ENCODE assay signal across 27 cellular contexts in the genomic region with DNA sequence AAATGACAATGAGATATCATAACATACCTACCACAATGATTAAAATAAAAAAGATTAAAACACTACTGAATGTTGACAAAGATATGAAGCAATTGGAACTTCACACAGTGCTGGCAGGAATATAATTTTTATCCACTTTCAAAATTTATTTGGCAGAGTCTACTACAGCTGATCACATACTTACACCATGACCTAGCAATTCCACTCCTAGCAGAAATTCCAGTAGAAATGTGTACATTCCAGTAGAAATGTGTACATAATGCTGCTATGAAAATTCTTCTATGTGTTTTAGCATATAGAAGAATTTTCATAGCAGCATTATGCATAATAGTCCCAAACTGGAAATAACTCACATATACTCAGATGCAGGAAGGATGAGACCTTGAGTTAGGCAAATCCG. TPM values are rescaled to one million over a fixed set of nuclear protein-coding genes. Genes with fewer than 3 reads are reported as not detected.
DNase-seq lines count a peak whose midpoint lies in the region; TF ChIP-seq lines count a peak whose summit lies in the region.
"Had no signal": no experiment of that assay in that cellular context is flagged by ENCODE, and none has a peak within 500 bp of the region (broad histone marks: within the 10 kb centered on the region; RNA-seq: fewer than 3 reads in every experiment).

No MANE protein-coding gene starts in this region.

- no peaks in the 10 kb centered on the region for H3K4me1 Mint-ChIP-seq in endodermal cell

- in situ Hi-C loops in GM13977 (cut with MboI; ENCODE audit: low pct_unique_long_range_greater_than_20kb, low sequenced_read_pairs, unreplicated experiment): no loop called here

- H3K27ac Mint-ChIP-seq in endodermal cell: peak overlapping the region; percentile 75
- H3K27ac Mint-ChIP-seq: activated B cell treated with CpG ODN at 0.5 μM for 24 hours; activated naive CD8-positive, alpha-beta T cell; CD14-positive monocyte had no signal

- H3K36me3 ChIP-seq in endodermal cell (ENCODE audit: control insufficient read depth, insufficient read depth, low read length) (no peaks in the 10 kb centered on the region), osteoblast (ENCODE audit: insufficient read depth, low read length) (no peaks in the 10 kb centered on the region)
- H3K36me3 ChIP-seq: brain microvascular endothelial cell, right atrium auricular region, thoracic aorta had no signal

- peak overlapping the region; percentile 11 for H3K4me2 ChIP-seq in osteoblast (ENCODE audit: insufficient read depth, low read length)
- H3K4me2 ChIP-seq: KMS-11 had no signal

- TF ChIP-seq CTCF in endodermal cell (conservative IDR thresholded peaks at IDR 0.05) (no peak), osteoblast (IDR thresholded peaks at IDR 0.05; ENCODE audit: extremely low read depth, low read depth, low read length) (no peak), GM13977 (IDR thresholded peaks at IDR 0.05; ENCODE audit: extremely low read depth, insufficient read depth, missing control alignments) (no peak)

- H3K79me2 ChIP-seq in osteoblast (ENCODE audit: insufficient read depth, low read length): no peaks in the 10 kb centered on the region

- H3K27me3 ChIP-seq in endodermal cell (ENCODE audit: control insufficient read depth, insufficient read depth, low read length, poor library complexity, severe bottlenecking) (no peaks in the 10 kb centered on the region), osteoblast (ENCODE audit: insufficient read depth, low read length) (no peaks in the 10 kb centered on the region)
- H3K27me3 ChIP-seq: brain microvascular endothelial cell, right atrium auricular region had no signal

- no peaks in the 10 kb centered on the region for H3K4me1 ChIP-seq in endodermal cell (ENCODE audit: control insufficient read depth, insufficient read depth, low read length)
- peaks cover 35% of the 10 kb centered on the region for H3K4me1 ChIP-seq in osteoblast (ENCODE audit: insufficient read depth, low read length)

- H3K4me3 Mint-ChIP-seq in endodermal cell: no peak overlapping the region
- H3K4me3 Mint-ChIP-seq: activated B cell treated with CpG ODN at 0.5 μM for 24 hours; activated naive CD8-positive, alpha-beta T cell; CD14-positive monocyte had no signal

- WGBS in endodermal cell (ENCODE audit: insufficient coverage in 1 of 2, insufficient read length in 1 of 2), 2 experiments: 93 to 100% methylated on average over 1 of the region's 1 CpG

- H3K9me3 ChIP-seq in endodermal cell (ENCODE audit: control insufficient read depth, low read length): no peaks in the 10 kb centered on the region
- no peaks in the 10 kb centered on the region for H3K9me3 ChIP-seq in osteoblast (ENCODE audit: low read depth, low read length)
- H3K9me3 ChIP-seq: right atrium auricular region, thoracic aorta had no signal

- H3K4me3 ChIP-seq in endodermal cell (ENCODE audit: low read length) (no peak overlapping the region), osteoblast (ENCODE audit: insufficient read depth, low read length) (no peak overlapping the region)
- H3K4me3 ChIP-seq: coronary artery, right atrium auricular region, thoracic aorta had no signal

- H3K9me3 Mint-ChIP-seq in endodermal cell: no peaks in the 10 kb centered on the region
- H3K9me3 Mint-ChIP-seq: activated B cell treated with CpG ODN at 0.5 μM for 24 hours, CD14-positive monocyte had no signal

- no peak for TF ChIP-seq POLR2A in erythroblast (IDR thresholded peaks at IDR 0.05; ENCODE audit: low read length)

- H4K20me1 ChIP-seq in osteoblast (ENCODE audit: insufficient read depth, low read length): no peaks in the 10 kb centered on the region

- no peaks in the 10 kb centered on the region for H3K27me3 Mint-ChIP-seq in endodermal cell (ENCODE audit: insufficient read depth)
- H3K27me3 Mint-ChIP-seq: activated B cell treated with CpG ODN at 0.5 μM for 24 hours; activated naive CD8-positive, alpha-beta T cell had no signal

- H2AFZ ChIP-seq in osteoblast (ENCODE audit: low read length): no peak overlapping the region

- H3K9ac ChIP-seq in endodermal cell (ENCODE audit: extremely low read depth, low read length, poor library complexity, severe bottlenecking): no peak overlapping the region
- H3K9ac ChIP-seq: KMS-11 had no signal

- no peaks in the 10 kb centered on the region for H3K36me3 Mint-ChIP-seq in endodermal cell (ENCODE audit: low read depth)

- H3K27ac ChIP-seq in endodermal cell (ENCODE audit: low read depth, low read length) (no peak overlapping the region), osteoblast (ENCODE audit: low read depth, low read length) (peak overlapping the region; percentile 69)
- H3K27ac ChIP-seq: brain microvascular endothelial cell, coronary artery, KMS-11, right atrium auricular region, thoracic aorta had no signal

- DNase-seq in ELR (ENCODE audit: low read depth): peak; percentile 54
- DNase-seq in NCI-H69 (lab: John Stamatoyannopoulos, UW): peak; percentile 20
- no peak for DNase-seq in endodermal cell
- no peak for DNase-seq in osteoblast (ENCODE audit: insufficient read length, low spot score, missing footprints)
- DNase-seq in activated CD8-positive, alpha-beta memory T cell treated with anti-CD3 and anti-CD28 coated beads for 24 hours: no peak
- no peak for DNase-seq in erythroblast (lab: John Stamatoyannopoulos, UW)
- DNase-seq in GM13977 (ENCODE audit: low spot score): no peak
- no peak for DNase-seq in GDM1 (lab: John Stamatoyannopoulos, UW)
- DNase-seq: activated B cell treated with CpG ODN at 0.5 μM for 24 hours; activated CD4-positive, alpha-beta T cell treated with anti-CD3 and anti-CD28 coated beads, Interleukin-2, amount 50 U/mL, for 4 hours; activated CD8-positive, alpha-beta memory T cell treated with anti-CD3 and anti-CD28 coated beads, Interleukin-2, amount 50 U/mL, for 4 hours; brain microvascular endothelial cell; left colon; mesendoderm; NCI-H510A treated with DMSO at 0.1 percent for 48 hours; nucleus accumbens; SIG-M5; stimulated activated CD4-positive, alpha-beta T cell treated with anti-CD3 and anti-CD28 coated beads, Interleukin-12 subunit alpha, Interleukin-12 subunit beta, amount 100 ng/mL, for 4 hours; stimulated activated CD4-positive, alpha-beta T cell treated with anti-CD3 and anti-CD28 coated beads, Interleukin-4, amount 100 ng/mL, for 4 hours; stimulated activated naive CD4-positive, alpha-beta T cell treated with Interleukin-2 at 50 U/mL for 16 hours; SW 1271 had no signal

RNA-seq across cellular contexts. Expression of a gene that starts 43.5 kb away (rescaled TPM):
- total RNA-seq in endodermal cell: 10 to 100 TPM; 45.5 to 60.5 TPM
- 71.7 TPM for polyA plus RNA-seq in endodermal cell (2013, experiment 1 of 2)
- 67.1 TPM for polyA plus RNA-seq in endodermal cell (2013, experiment 2 of 2)
- total RNA-seq in osteoblast: 74.9 and 88.7 TPM in 2 replicates

Comparison
In these comparisons a context has a peak if more than half of its experiments do, and no peak if none do; other contexts are left out.
1. DNase-seq: peak in ELR (single experiment) and NCI-H69 (single experiment); none in endodermal cell (single experiment), osteoblast (single experiment), activated CD8-positive, alpha-beta memory T cell treated with anti-CD3 and anti-CD28 coated beads for 24 hours (single experiment), erythroblast (0 of 2), GM13977 (single experiment) and GDM1 (single experiment).